Comparison of ENCODE assay signal across 36 cellular contexts in the genomic region with DNA sequence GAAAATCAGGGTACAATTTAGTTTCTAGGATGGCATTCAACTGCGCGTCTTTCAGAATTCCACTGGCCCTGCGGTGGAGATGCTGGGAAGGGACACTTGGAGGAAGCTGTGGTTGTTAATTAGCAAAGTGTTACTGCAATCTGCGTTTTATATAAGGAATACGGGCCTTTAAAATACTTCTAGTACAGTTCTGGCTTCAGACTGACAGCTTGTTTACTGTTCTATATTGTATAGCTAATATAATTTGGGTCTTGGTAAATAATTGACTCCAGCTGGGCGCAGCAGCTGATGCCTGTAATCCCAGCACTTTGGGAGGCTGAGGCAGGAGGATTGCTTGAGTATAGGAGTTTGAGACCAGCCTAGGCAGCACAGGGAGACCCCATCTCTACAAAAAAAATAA.
"Had no signal": no experiment of that assay in that cellular context is flagged by ENCODE, and none has a peak within 500 bp of the region (broad histone marks: within the 10 kb centered on the region; RNA-seq: fewer than 3 reads in every experiment).

No MANE protein-coding gene starts in this region.

- H3K27me3 Mint-ChIP-seq: activated CD4-positive, alpha-beta memory T cell treated with anti-CD3 and anti-CD28 coated beads for 36 hours; activated naive CD8-positive, alpha-beta T cell treated with anti-CD3 and anti-CD28 coated beads for 36 hours; brain; effector memory CD8-positive, alpha-beta T cell; naive thymus-derived CD8-positive, alpha-beta T cell; progenitor cell of endocrine pancreas had no signal

- FAIRE-seq: endothelial cell of umbilical vein, small intestine, TTC549 had no signal

- H3K27ac Mint-ChIP-seq: activated CD4-positive, alpha-beta memory T cell treated with anti-CD3 and anti-CD28 coated beads for 36 hours; activated naive CD4-positive, alpha-beta T cell treated with anti-CD3 and anti-CD28 coated beads for 36 hours; activated naive CD8-positive, alpha-beta T cell treated with anti-CD3 and anti-CD28 coated beads for 36 hours; activated T-helper 1 cell treated with anti-CD3 and anti-CD28 coated beads, Interleukin-12 subunit alpha, Interleukin-12 subunit beta, Interleukin-2, Interleukin-4 antibody, amounts not matched to agents 30 ng/mL and 10 ng/mL and 1 ng/mL, durations not matched to agents 14 hours and 24 hours and 36 hours; effector memory CD8-positive, alpha-beta T cell; mesothelial cell of epicardium; naive thymus-derived CD8-positive, alpha-beta T cell; progenitor cell of endocrine pancreas; stimulated activated effector memory CD8-positive, alpha-beta T cell treated with anti-CD3 and anti-CD28 coated beads, Interleukin-12 subunit alpha, Interleukin-12 subunit beta, amount 100 ng/mL, for 72 hours; stimulated activated naive CD8-positive, alpha-beta T cell treated with anti-CD3 and anti-CD28 coated beads, Interleukin-15, Interleukin-2, amounts not matched to agents 100 ng/mL and 50 ng/mL, for 24 hours; T-helper 2 cell treated with Interferon-gamma antibody and Interleukin-4, amounts not matched to agents 5 μg/mL and 100 μg/mL, for 36 hours had no signal

- H3K27ac ChIP-seq: adrenal gland, sigmoid colon, upper lobe of left lung, vagina, VCaP had no signal

- H3K4me3 Mint-ChIP-seq: activated CD4-positive, alpha-beta memory T cell treated with anti-CD3 and anti-CD28 coated beads for 36 hours; activated naive CD4-positive, alpha-beta T cell treated with anti-CD3 and anti-CD28 coated beads for 36 hours; activated naive CD8-positive, alpha-beta T cell treated with anti-CD3 and anti-CD28 coated beads for 36 hours; activated T-helper 1 cell treated with anti-CD3 and anti-CD28 coated beads, Interleukin-12 subunit alpha, Interleukin-12 subunit beta, Interleukin-2, Interleukin-4 antibody, amounts not matched to agents 30 ng/mL and 10 ng/mL and 1 ng/mL, durations not matched to agents 14 hours and 24 hours and 36 hours; brain; effector memory CD8-positive, alpha-beta T cell; mesothelial cell of epicardium; naive thymus-derived CD8-positive, alpha-beta T cell; stimulated activated effector memory CD8-positive, alpha-beta T cell treated with anti-CD3 and anti-CD28 coated beads, Interleukin-12 subunit alpha, Interleukin-12 subunit beta, amount 100 ng/mL, for 72 hours; stimulated activated naive CD8-positive, alpha-beta T cell treated with anti-CD3 and anti-CD28 coated beads, Interleukin-15, Interleukin-2, amounts not matched to agents 100 ng/mL and 50 ng/mL, for 24 hours; T-helper 2 cell treated with Interferon-gamma antibody and Interleukin-4, amounts not matched to agents 5 μg/mL and 100 μg/mL, for 36 hours had no signal

- H3K36me3 ChIP-seq: adrenal gland, sigmoid colon, upper lobe of left lung, vagina had no signal

- H3K9me3 ChIP-seq: adrenal gland, sigmoid colon, upper lobe of left lung, vagina had no signal

- H3K4me1 Mint-ChIP-seq: brain; mesothelial cell of epicardium; stimulated activated effector memory CD8-positive, alpha-beta T cell treated with anti-CD3 and anti-CD28 coated beads, Interleukin-12 subunit alpha, Interleukin-12 subunit beta, amount 100 ng/mL, for 72 hours had no signal

- DNase-seq: activated CD4-positive, alpha-beta memory T cell treated with anti-CD3 and anti-CD28 coated beads for 36 hours; activated CD4-positive, alpha-beta T cell treated with anti-CD3 and anti-CD28 coated beads for 48 hours; activated CD8-positive, alpha-beta memory T cell treated with anti-CD3 and anti-CD28 coated beads, Interleukin-2, amount 50 U/mL, for 4 hours; activated effector memory CD4-positive, alpha-beta T cell treated with anti-CD3 and anti-CD28 coated beads, Interleukin-2, amount 50 U/mL, for 16 hours; activated naive CD4-positive, alpha-beta T cell treated with anti-CD3 and anti-CD28 coated beads for 36 hours; activated naive CD8-positive, alpha-beta T cell treated with anti-CD3 and anti-CD28 coated beads for 36 hours; activated T-cell treated with anti-CD3 and anti-CD28 coated beads, Interleukin-2, amount 50 U/mL, for 1 hour; adrenal gland; aorta; cortex of kidney; effector memory CD8-positive, alpha-beta T cell; foreskin fibroblast; head of caudate nucleus; hippocampal formation; left cardiac atrium; naive thymus-derived CD8-positive, alpha-beta T cell; retina; sigmoid colon; small intestine; stimulated activated CD4-positive, alpha-beta T cell treated with anti-CD3 and anti-CD28 coated beads, Interleukin-4, amount 100 ng/mL, for 24 hours; substantia nigra; T-helper 1 cell; upper lobe of left lung had no signal

- H3K27me3 ChIP-seq: adrenal gland, sigmoid colon, upper lobe of left lung, vagina had no signal

- ATAC-seq: activated CD4-positive, CD25-positive, alpha-beta regulatory T cell treated with anti-CD3 and anti-CD28 coated beads, Interleukin-2, amount 50 U/mL, for 24 hours; effector memory CD8-positive, alpha-beta T cell; esophagus mucosa; left cardiac atrium; naive thymus-derived CD8-positive, alpha-beta T cell; stimulated activated effector memory CD8-positive, alpha-beta T cell treated with anti-CD3 and anti-CD28 coated beads, Interleukin-12 subunit alpha, Interleukin-12 subunit beta, amount 100 ng/mL, for 72 hours had no signal

- H3K36me3 Mint-ChIP-seq: activated CD4-positive, alpha-beta memory T cell treated with anti-CD3 and anti-CD28 coated beads for 36 hours; activated naive CD8-positive, alpha-beta T cell treated with anti-CD3 and anti-CD28 coated beads for 36 hours; brain; mesothelial cell of epicardium; naive thymus-derived CD8-positive, alpha-beta T cell; stimulated activated effector memory CD8-positive, alpha-beta T cell treated with anti-CD3 and anti-CD28 coated beads, Interleukin-12 subunit alpha, Interleukin-12 subunit beta, amount 100 ng/mL, for 72 hours had no signal

- H3K9me3 Mint-ChIP-seq: activated CD4-positive, alpha-beta memory T cell treated with anti-CD3 and anti-CD28 coated beads for 36 hours; activated naive CD4-positive, alpha-beta T cell treated with anti-CD3 and anti-CD28 coated beads for 36 hours; activated naive CD8-positive, alpha-beta T cell treated with anti-CD3 and anti-CD28 coated beads for 36 hours; activated T-helper 1 cell treated with anti-CD3 and anti-CD28 coated beads, Interleukin-12 subunit alpha, Interleukin-12 subunit beta, Interleukin-2, Interleukin-4 antibody, amounts not matched to agents 30 ng/mL and 10 ng/mL and 1 ng/mL, durations not matched to agents 14 hours and 24 hours and 36 hours; effector memory CD8-positive, alpha-beta T cell; mesothelial cell of epicardium; naive thymus-derived CD8-positive, alpha-beta T cell; stimulated activated effector memory CD8-positive, alpha-beta T cell treated with anti-CD3 and anti-CD28 coated beads, Interleukin-12 subunit alpha, Interleukin-12 subunit beta, amount 100 ng/mL, for 72 hours; stimulated activated naive CD8-positive, alpha-beta T cell treated with anti-CD3 and anti-CD28 coated beads, Interleukin-15, Interleukin-2, amounts not matched to agents 100 ng/mL and 50 ng/mL, for 24 hours; T-helper 2 cell treated with Interferon-gamma antibody and Interleukin-4, amounts not matched to agents 5 μg/mL and 100 μg/mL, for 36 hours had no signal

- H3K4me3 ChIP-seq: adrenal gland, sigmoid colon, upper lobe of left lung, vagina had no signal

- H3K4me1 ChIP-seq: adrenal gland, sigmoid colon, upper lobe of left lung, vagina had no signal
